In genomic region chr2:138081225-138082073, GRCh38 we compare ENCODE assay signal across 1 cellular context.
TF ChIP-seq lines count a peak whose summit lies in the region.

No MANE protein-coding gene starts in this region.

TF ChIP-seq in HepG2, 621 proteins besides CTCF, POLR2A, EP300 and RAD21 (continued from another document and continues in another):
- no peak for TF ChIP-seq KIAA2018 (CRISPR knock-in tag; IDR thresholded peaks at IDR 0.05; ENCODE audit: borderline replicate concordance)
- peak; percentile 46; the same call in 1 of the 2 replicates for TF ChIP-seq FOXJ3 (CRISPR knock-in tag; IDR thresholded peaks at IDR 0.05; ENCODE audit: borderline replicate concordance)
- TF ChIP-seq, protein P1, sequence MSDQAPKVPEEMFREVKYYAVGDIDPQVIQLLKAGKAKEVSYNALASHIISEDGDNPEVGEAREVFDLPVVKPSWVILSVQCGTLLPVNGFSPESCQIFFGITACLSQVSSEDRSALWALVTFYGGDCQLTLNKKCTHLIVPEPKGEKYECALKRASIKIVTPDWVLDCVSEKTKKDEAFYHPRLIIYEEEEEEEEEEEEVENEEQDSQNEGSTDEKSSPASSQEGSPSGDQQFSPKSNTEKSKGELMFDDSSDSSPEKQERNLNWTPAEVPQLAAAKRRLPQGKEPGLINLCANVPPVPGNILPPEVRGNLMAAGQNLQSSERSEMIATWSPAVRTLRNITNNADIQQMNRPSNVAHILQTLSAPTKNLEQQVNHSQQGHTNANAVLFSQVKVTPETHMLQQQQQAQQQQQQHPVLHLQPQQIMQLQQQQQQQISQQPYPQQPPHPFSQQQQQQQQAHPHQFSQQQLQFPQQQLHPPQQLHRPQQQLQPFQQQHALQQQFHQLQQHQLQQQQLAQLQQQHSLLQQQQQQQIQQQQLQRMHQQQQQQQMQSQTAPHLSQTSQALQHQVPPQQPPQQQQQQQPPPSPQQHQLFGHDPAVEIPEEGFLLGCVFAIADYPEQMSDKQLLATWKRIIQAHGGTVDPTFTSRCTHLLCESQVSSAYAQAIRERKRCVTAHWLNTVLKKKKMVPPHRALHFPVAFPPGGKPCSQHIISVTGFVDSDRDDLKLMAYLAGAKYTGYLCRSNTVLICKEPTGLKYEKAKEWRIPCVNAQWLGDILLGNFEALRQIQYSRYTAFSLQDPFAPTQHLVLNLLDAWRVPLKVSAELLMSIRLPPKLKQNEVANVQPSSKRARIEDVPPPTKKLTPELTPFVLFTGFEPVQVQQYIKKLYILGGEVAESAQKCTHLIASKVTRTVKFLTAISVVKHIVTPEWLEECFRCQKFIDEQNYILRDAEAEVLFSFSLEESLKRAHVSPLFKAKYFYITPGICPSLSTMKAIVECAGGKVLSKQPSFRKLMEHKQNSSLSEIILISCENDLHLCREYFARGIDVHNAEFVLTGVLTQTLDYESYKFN (CRISPR knock-in tag; conservative IDR thresholded peaks at IDR 0.05) = peak; percentile 45
- no peak for TF ChIP-seq SAP130 (CRISPR knock-in tag; IDR thresholded peaks at IDR 0.05; ENCODE audit: low read depth)
- peak in 1 of 2 experiments; percentile 63; a peak in 1 of 4 replicates for TF ChIP-seq MAFK (conservative IDR thresholded peaks at IDR 0.05 in 1 of 2, IDR thresholded peaks at IDR 0.05 in 1 of 2; ENCODE audit: low read length in 2 of 2)
- TF ChIP-seq, protein P2, sequence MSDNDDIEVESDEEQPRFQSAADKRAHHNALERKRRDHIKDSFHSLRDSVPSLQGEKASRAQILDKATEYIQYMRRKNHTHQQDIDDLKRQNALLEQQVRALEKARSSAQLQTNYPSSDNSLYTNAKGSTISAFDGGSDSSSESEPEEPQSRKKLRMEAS (IDR thresholded peaks at IDR 0.05) = no peak
- peak; percentile 23; the same call in 1 of the 2 replicates for TF ChIP-seq SOX5 (CRISPR knock-in tag; IDR thresholded peaks at IDR 0.05; ENCODE audit: borderline replicate concordance)
- TF ChIP-seq NR2F1 (CRISPR knock-in tag; IDR thresholded peaks at IDR 0.05) = no peak
- no peak for TF ChIP-seq ZNF510 (CRISPR knock-in tag; IDR thresholded peaks at IDR 0.05; ENCODE audit: low read depth)
- no peak for TF ChIP-seq NPAS2 (CRISPR knock-in tag; IDR thresholded peaks at IDR 0.05; ENCODE audit: borderline replicate concordance)
- TF ChIP-seq, protein P3, sequence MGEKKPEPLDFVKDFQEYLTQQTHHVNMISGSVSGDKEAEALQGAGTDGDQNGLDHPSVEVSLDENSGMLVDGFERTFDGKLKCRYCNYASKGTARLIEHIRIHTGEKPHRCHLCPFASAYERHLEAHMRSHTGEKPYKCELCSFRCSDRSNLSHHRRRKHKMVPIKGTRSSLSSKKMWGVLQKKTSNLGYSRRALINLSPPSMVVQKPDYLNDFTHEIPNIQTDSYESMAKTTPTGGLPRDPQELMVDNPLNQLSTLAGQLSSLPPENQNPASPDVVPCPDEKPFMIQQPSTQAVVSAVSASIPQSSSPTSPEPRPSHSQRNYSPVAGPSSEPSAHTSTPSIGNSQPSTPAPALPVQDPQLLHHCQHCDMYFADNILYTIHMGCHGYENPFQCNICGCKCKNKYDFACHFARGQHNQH (CRISPR knock-in tag; IDR thresholded peaks at IDR 0.05) = no peak
- no peak for TF ChIP-seq ZZZ3 (CRISPR knock-in tag; IDR thresholded peaks at IDR 0.05; ENCODE audit: borderline replicate concordance)
- TF ChIP-seq ZNF292 (CRISPR knock-in tag; IDR thresholded peaks at IDR 0.05; ENCODE audit: borderline replicate concordance, low read depth) = no peak
- TF ChIP-seq ZBED4 (CRISPR knock-in tag; IDR thresholded peaks at IDR 0.05; ENCODE audit: borderline replicate concordance) = no peak
- no peak for TF ChIP-seq RBM39 (IDR thresholded peaks at IDR 0.05; ENCODE audit: low read depth, low read length, poor library complexity, severe bottlenecking)
- TF ChIP-seq ZNF766 (CRISPR knock-in tag; IDR thresholded peaks at IDR 0.05; ENCODE audit: borderline replicate concordance) = no peak
- TF ChIP-seq ATRX (CRISPR knock-in tag; IDR thresholded peaks at IDR 0.05; ENCODE audit: borderline replicate concordance) = no peak
- no peak for TF ChIP-seq ZNF282 (IDR thresholded peaks at IDR 0.05; ENCODE audit: partially characterized antibody)
- no peak for TF ChIP-seq ZNF850 (CRISPR knock-in tag; conservative IDR thresholded peaks at IDR 0.05)
- 0 out of 2 replicates have a peak, but pooled peaks have one; percentile 45 for TF ChIP-seq ATF1 (CRISPR knock-in tag; IDR thresholded peaks at IDR 0.05)
- TF ChIP-seq HNRNPUL1 (IDR thresholded peaks at IDR 0.05; ENCODE audit: low read depth, low read length) = peak; percentile 87
- 0 out of 2 replicates have a peak, but pooled peaks have one; percentile 13 for TF ChIP-seq KAT8 (CRISPR knock-in tag; IDR thresholded peaks at IDR 0.05)
- TF ChIP-seq CEBPG (CRISPR knock-in tag; IDR thresholded peaks at IDR 0.05) = peak; percentile 31; the same call in 1 of the 2 replicates
- peak; percentile 47; the same call in 1 of the 2 replicates for TF ChIP-seq TFAP4 (IDR thresholded peaks at IDR 0.05; ENCODE audit: borderline replicate concordance, low read depth)
- TF ChIP-seq YEATS4 (CRISPR knock-in tag; IDR thresholded peaks at IDR 0.05; ENCODE audit: borderline replicate concordance) = no peak
- no peak for TF ChIP-seq FOXA1 (IDR thresholded peaks at IDR 0.05)
- no peak for TF ChIP-seq FOXA1 (CRISPR knock-in tag; IDR thresholded peaks at IDR 0.05)
- no peak for TF ChIP-seq ZNF577 (CRISPR knock-in tag; IDR thresholded peaks at IDR 0.05; ENCODE audit: borderline replicate concordance, low read depth)
- peak; percentile 48 for TF ChIP-seq TEAD3 (CRISPR knock-in tag; optimal IDR thresholded peaks at IDR 0.05; ENCODE audit: borderline replicate concordance)
- peak; percentile 72 for TF ChIP-seq ARID5B (CRISPR knock-in tag; IDR thresholded peaks at IDR 0.05)
- TF ChIP-seq ZNF7 (CRISPR knock-in tag; IDR thresholded peaks at IDR 0.05) = peak; percentile 95
- TF ChIP-seq TSC22D2 (CRISPR knock-in tag; IDR thresholded peaks at IDR 0.05; ENCODE audit: borderline replicate concordance) = no peak
